8 cellular contexts compared by ENCODE assay signal in genomic region chr4:15778742-15779231, GRCh38. TPM values are rescaled to one million over a fixed set of nuclear protein-coding genes. Genes with fewer than 3 reads are reported as not detected.
DNase-seq lines count a peak whose midpoint lies in the region; ATAC-seq and TF ChIP-seq lines count a peak whose summit lies in the region.

No MANE protein-coding gene starts in this region.

- ATAC-seq in GM21447 (IDR thresholded peaks at IDR 0.05; ENCODE audit: unreplicated experiment) = peak; percentile 56
- ATAC-seq in esophagus mucosa = peak; percentile 57
- peak; percentile 61 to 74 for ATAC-seq in naive thymus-derived CD8-positive, alpha-beta T cell

- peak overlapping the region in 9 of 10 donors; percentile 24 to 88 (median 72) for H3K27ac Mint-ChIP-seq in naive thymus-derived CD8-positive, alpha-beta T cell
- H3K27ac Mint-ChIP-seq in type B pancreatic cell = no peak overlapping the region

- no peak for TF ChIP-seq CTCF in type B pancreatic cell (conservative IDR thresholded peaks at IDR 0.05)

- DNase-seq in GDM1 (lab: John Stamatoyannopoulos, UW) = peak; percentile 84
- peak; percentile 28 for DNase-seq in HuH-7 (ENCODE audit: low spot score)
- DNase-seq in activated CD4-positive, alpha-beta T cell treated with anti-CD3 and anti-CD28 coated beads, Interleukin-2, amount 50 U/mL, for 48 hours = peak; percentile 55 to 66
- DNase-seq in naive thymus-derived CD8-positive, alpha-beta T cell = peak in 8 of 10 donors; percentile 28 to 56 (median 36)
- DNase-seq in type B pancreatic cell (ENCODE audit: extremely low spot score, unreplicated experiment) = no peak
- no peak for DNase-seq in SHP77 (lab: John Stamatoyannopoulos, UW)

- POLR2A ChIA-PET in naive thymus-derived CD8-positive, alpha-beta T cell (lab: Charles Lee) = interaction anchor here (1.2 to 1.5 kb wide), 2 partner anchors 9 to 12 kb away, joined by 4 to 7 read pairs; no protein-coding TSS in a partner anchor

- no peaks in the 10 kb centered on the region for H3K27me3 Mint-ChIP-seq in naive thymus-derived CD8-positive, alpha-beta T cell
- peaks cover 86% of the 10 kb centered on the region for H3K27me3 Mint-ChIP-seq in type B pancreatic cell

- peaks cover 2 to 4% (median 2%) of the 10 kb centered on the region in 3 donors for H3K36me3 Mint-ChIP-seq in naive thymus-derived CD8-positive, alpha-beta T cell
- no peaks in the 10 kb centered on the region for H3K36me3 Mint-ChIP-seq in type B pancreatic cell

- peaks cover 24 to 72% (median 55%) of the 10 kb centered on the region in 4 donors for H3K4me1 Mint-ChIP-seq in naive thymus-derived CD8-positive, alpha-beta T cell
- peaks cover 10% of the 10 kb centered on the region for H3K4me1 Mint-ChIP-seq in type B pancreatic cell (ENCODE audit: unreplicated experiment)

- peak overlapping the region; percentile 78 to 95 (median 89) for H3K4me3 Mint-ChIP-seq in naive thymus-derived CD8-positive, alpha-beta T cell
- peak overlapping the region; percentile 82 for H3K4me3 Mint-ChIP-seq in type B pancreatic cell

- H3K9me3 Mint-ChIP-seq in naive thymus-derived CD8-positive, alpha-beta T cell = no peaks in the 10 kb centered on the region
- no peaks in the 10 kb centered on the region for H3K9me3 Mint-ChIP-seq in type B pancreatic cell

RNA-seq across cellular contexts. Expression of gene CD38, which starts 0.7 kb away (rescaled TPM):
- total RNA-seq in esophagus mucosa = 2.6 TPM
- total RNA-seq in naive thymus-derived CD8-positive, alpha-beta T cell = 1 to 10 TPM; 1.4 to 3.2 TPM
- polyA plus RNA-seq in naive thymus-derived CD8-positive, alpha-beta T cell = 1 to 10 TPM; 2.0 to 7.7 (median 5.9) TPM
- 0.34 and 0.36 TPM in 2 replicates for total RNA-seq in type B pancreatic cell (ENCODE audit: low replicate concordance)

Comparison
In these comparisons a context has a peak if more than half of its experiments do, and no peak if none do; other contexts are left out.
1. DNase-seq: peak in GDM1 (single experiment), HuH-7 (single experiment), activated CD4-positive, alpha-beta T cell treated with anti-CD3 and anti-CD28 coated beads, Interleukin-2, amount 50 U/mL, for 48 hours (2 of 2) and naive thymus-derived CD8-positive, alpha-beta T cell (8 of 10); none in type B pancreatic cell (single experiment) and SHP77 (0 of 2).
2. Peak in every context shown above with its lines, with median percentiles within 50 percentile points of each other: ATAC-seq.